Comparison of ENCODE assay signal across 8 cellular contexts in genomic region chr14:21455592-21455911, GRCh38. TPM values are rescaled to one million over a fixed set of nuclear protein-coding genes. Genes with fewer than 3 reads are reported as not detected.
DNase-seq lines count a peak whose midpoint lies in the region; ATAC-seq and TF ChIP-seq lines count a peak whose summit lies in the region.

No MANE protein-coding gene starts in this region.

- H2BK15ac ChIP-seq in mesendoderm (replicated peaks; ENCODE audit: low read depth), result no peak overlapping the region

- H3K9me3 Mint-ChIP-seq in central memory CD8-positive, alpha-beta T cell, result no peaks in the 10 kb centered on the region

- intact Hi-C loops in vagina (cut with DNase I), result no loop called here

- H4K8ac ChIP-seq in mesendoderm (ENCODE audit: low read depth, low read length), result no peak overlapping the region

- no peak overlapping the region for H2BK5ac ChIP-seq in mesendoderm (ENCODE audit: low read length)

- TF ChIP-seq CTCF in 22Rv1 (IDR thresholded peaks at IDR 0.05) (no peak), vagina (IDR thresholded peaks at IDR 0.05) (no peak)

- no peak overlapping the region for H3K23ac ChIP-seq in mesendoderm (ENCODE audit: low read length)

- H3K36me3 Mint-ChIP-seq in central memory CD8-positive, alpha-beta T cell (ENCODE audit: insufficient read depth), result peaks cover 26% of the 10 kb centered on the region

- no peak for TF ChIP-seq POLR2A in vagina (IDR thresholded peaks at IDR 0.05)

- ATAC-seq in GM19328 (IDR thresholded peaks at IDR 0.05; ENCODE audit: unreplicated experiment), result peak; percentile 7
- ATAC-seq in central memory CD8-positive, alpha-beta T cell (replicated peaks; ENCODE audit: extremely low read depth, poor library complexity, severe bottlenecking), result peak; percentile 8

- peak overlapping the region; percentile 63 for H3K4ac ChIP-seq in mesendoderm (ENCODE audit: low read depth, low read length)

- H3K27me3 ChIP-seq in HUES64 (ENCODE audit: insufficient read depth, low read length), result no peaks in the 10 kb centered on the region
- no peaks in the 10 kb centered on the region for H3K27me3 ChIP-seq in mesendoderm (ENCODE audit: insufficient read depth, low read length, poor library complexity)
- H3K27me3 ChIP-seq in vagina, result no peaks in the 10 kb centered on the region

- H3K4me1 ChIP-seq in HUES64 (ENCODE audit: insufficient read depth, low read length) (0 out of 2 replicates have a peak, but pooled peaks cover 6% of the 10 kb centered on the region), mesendoderm (ENCODE audit: control insufficient read depth, low read depth, low read length) (no peaks in the 10 kb centered on the region), vagina (peaks cover 35% of the 10 kb centered on the region)

- no peaks in the 10 kb centered on the region for H3K79me1 ChIP-seq in mesendoderm (ENCODE audit: low read length)

- peaks cover 38% of the 10 kb centered on the region for H3K4me1 Mint-ChIP-seq in central memory CD8-positive, alpha-beta T cell

- peak overlapping the region; percentile 30 for H2BK120ac ChIP-seq in mesendoderm (ENCODE audit: low read depth, low read length)

- peak overlapping the region; percentile 78 for H3K4me3 ChIP-seq in HUES64 (ENCODE audit: low read length)
- peak overlapping the region; percentile 26 for H3K4me3 ChIP-seq in mesendoderm (ENCODE audit: low read length)
- H3K4me3 ChIP-seq in vagina, result peak overlapping the region; percentile 93 to 94

- peak overlapping the region; percentile 94 for H3K27ac Mint-ChIP-seq in central memory CD8-positive, alpha-beta T cell (ENCODE audit: low read depth)

- H3K9ac ChIP-seq in HUES64 (ENCODE audit: low read depth, low read length), result peak overlapping the region; percentile 91
- H3K9ac ChIP-seq in mesendoderm (ENCODE audit: low read length), result peak overlapping the region; percentile 52

- peaks cover 37% of the 10 kb centered on the region for H3K79me2 ChIP-seq in mesendoderm (ENCODE audit: control insufficient read depth, insufficient read depth, low read length)

- no peaks in the 10 kb centered on the region for H3K27me3 Mint-ChIP-seq in central memory CD8-positive, alpha-beta T cell

- no peak overlapping the region for H2AK5ac ChIP-seq in mesendoderm (ENCODE audit: low read length)

- H3K4me2 ChIP-seq in mesendoderm (ENCODE audit: low read length), result peak overlapping the region; percentile 79

- H3K27ac ChIP-seq in 22Rv1 (peak overlapping the region; percentile 96), HUES64 (ENCODE audit: low read depth, low read length) (peak overlapping the region; percentile 86), mesendoderm (ENCODE audit: low read depth, low read length) (peak overlapping the region; percentile 44), vagina (peak overlapping the region; percentile 75)

- peaks cover 40% of the 10 kb centered on the region for H3K36me3 ChIP-seq in HUES64 (ENCODE audit: insufficient read depth, low read length)
- no peaks in the 10 kb centered on the region for H3K36me3 ChIP-seq in mesendoderm (ENCODE audit: control insufficient read depth, insufficient read depth, low read length)
- H3K36me3 ChIP-seq in vagina, result peaks cover 0 to 8% of the 10 kb centered on the region in 2 donors

- H3K9me3 ChIP-seq in HUES64 (ENCODE audit: insufficient read depth, low read depth, low read length) (no peaks in the 10 kb centered on the region), vagina (no peaks in the 10 kb centered on the region)

- 0% methylated on average over 15 of the region's 17 CpGs for WGBS in HUES64
- no CpG with 5 or more reads among the region's 17 CpGs for WGBS in mesendoderm (ENCODE audit: extremely low coverage, insufficient coverage, low lambda C conversion rate)

- no peak overlapping the region for H4K5ac ChIP-seq in mesendoderm (ENCODE audit: low read length)

- peak overlapping the region; percentile 96 for H3K4me3 Mint-ChIP-seq in central memory CD8-positive, alpha-beta T cell

- DNase-seq in central memory CD8-positive, alpha-beta T cell (ENCODE audit: low spot score in 2 of 2), result no peak
- DNase-seq in mesendoderm (no peak), vagina (ENCODE audit: extremely low spot score in 2 of 2) (no peak), dermis blood vessel endothelial cell (no peak)
- DNase-seq in activated CD8-positive, alpha-beta memory T cell treated with anti-CD3 and anti-CD28 coated beads, Interleukin-2, amount 50 U/mL, for 48 hours, result no peak

- peak overlapping the region; percentile 52 for H3K56ac ChIP-seq in mesendoderm (ENCODE audit: low read length)

- peak overlapping the region; percentile 44 for H3K18ac ChIP-seq in mesendoderm (ENCODE audit: low read length)

RNA-seq across cellular contexts. Expression of gene CHD8, which starts 0.4 kb away (rescaled TPM):
- 56.5 TPM for polyA plus RNA-seq in HUES64 (2013, experiment 1 of 2)
- polyA plus RNA-seq in HUES64 (2013, experiment 2 of 2), result 57.4 TPM
- polyA plus RNA-seq in mesendoderm (2013, experiment 1 of 2), result 48.8 TPM
- polyA plus RNA-seq in mesendoderm (2013, experiment 2 of 2), result 46.9 TPM
- total RNA-seq in vagina, result 61.1 TPM
- 51.9 and 84.9 TPM in 2 replicates for total RNA-seq in dermis blood vessel endothelial cell

RNA-seq across cellular contexts. Expression of gene RAB2B, which starts 21.2 kb away (rescaled TPM):
- polyA plus RNA-seq in HUES64 (2013, experiment 1 of 2), result 14.3 TPM
- 18.5 TPM for polyA plus RNA-seq in HUES64 (2013, experiment 2 of 2)
- 12.2 TPM for polyA plus RNA-seq in mesendoderm (2013, experiment 1 of 2)
- polyA plus RNA-seq in mesendoderm (2013, experiment 2 of 2), result 12.8 TPM
- total RNA-seq in vagina (19.4 TPM), dermis blood vessel endothelial cell (34.5 and 40.5 TPM in 2 replicates)

RNA-seq across cellular contexts. Expression of gene TOX4, which starts 21.4 kb away (rescaled TPM):
- 32.4 TPM for polyA plus RNA-seq in HUES64 (2013, experiment 1 of 2)
- polyA plus RNA-seq in HUES64 (2013, experiment 2 of 2), result 29.9 TPM
- polyA plus RNA-seq in mesendoderm (2013, experiment 1 of 2), result 37.1 TPM
- polyA plus RNA-seq in mesendoderm (2013, experiment 2 of 2), result 39.4 TPM
- total RNA-seq in vagina, result 23.3 TPM
- 26.7 and 66.9 TPM in 2 replicates for total RNA-seq in dermis blood vessel endothelial cell

RNA-seq across cellular contexts. Expression of gene METTL3, which starts 55.6 kb away (rescaled TPM):
- polyA plus RNA-seq in HUES64 (2013, experiment 1 of 2), result 59.3 TPM
- 55.1 TPM for polyA plus RNA-seq in HUES64 (2013, experiment 2 of 2)
- polyA plus RNA-seq in mesendoderm (2013, experiment 1 of 2), result 52.9 TPM
- 52.6 TPM for polyA plus RNA-seq in mesendoderm (2013, experiment 2 of 2)
- 71.5 TPM for total RNA-seq in vagina
- total RNA-seq in dermis blood vessel endothelial cell, result 63.9 and 112 TPM in 2 replicates

Comparison
In these comparisons a context has a peak if more than half of its experiments do, and no peak if none do; other contexts are left out.
1. H3K27ac ChIP-seq: peak in every context shown above with its lines; median percentile 96 in 22Rv1; 86 in HUES64; 75 in vagina; 44 in mesendoderm.
2. H3K4me3 ChIP-seq: peak in every context shown above with its lines; median percentile 94 in vagina; 78 in HUES64; 26 in mesendoderm.